Comparison of ENCODE assay signal across 15 cellular contexts in the genomic region with DNA sequence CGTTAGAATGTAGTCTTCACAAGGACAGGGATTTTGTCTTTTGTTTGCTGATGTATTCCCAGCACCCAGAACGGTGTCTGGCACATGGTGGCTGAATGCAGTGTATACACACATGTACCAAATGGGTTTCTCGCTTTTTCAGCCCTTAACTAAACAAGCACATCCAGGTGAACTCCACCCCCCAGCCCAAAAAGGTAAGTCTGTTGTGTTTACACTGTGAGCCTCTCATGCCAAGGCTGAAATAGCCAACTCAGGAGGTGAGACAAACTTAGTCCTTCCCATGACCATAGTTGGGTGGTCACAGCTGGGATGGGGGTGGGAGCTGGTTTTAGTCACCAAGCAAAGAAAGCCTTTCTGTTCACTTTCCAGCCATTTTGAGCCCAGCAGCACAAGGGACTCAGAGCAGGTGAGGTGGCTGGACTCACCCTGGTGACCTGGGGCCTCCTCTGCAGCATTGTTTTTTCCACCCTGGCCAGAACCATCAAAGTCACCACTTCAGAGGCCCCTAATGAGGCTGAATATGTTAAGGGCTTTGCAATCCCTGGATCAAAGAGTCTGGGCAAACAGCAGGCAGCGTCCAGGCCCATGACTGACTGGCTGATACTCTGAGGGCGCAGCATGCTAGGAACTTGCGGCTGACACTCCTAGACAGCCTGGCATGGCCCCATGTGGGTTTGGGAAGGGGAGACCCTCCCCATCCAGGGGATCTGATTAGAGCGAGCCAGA. TPM values are rescaled to one million over a fixed set of nuclear protein-coding genes. Genes with fewer than 3 reads are reported as not detected.
DNase-seq lines count a peak whose midpoint lies in the region; ATAC-seq and TF ChIP-seq lines count a peak whose summit lies in the region.
"Had no signal": no experiment of that assay in that cellular context is flagged by ENCODE, and none has a peak within 500 bp of the region (broad histone marks: within the 10 kb centered on the region; RNA-seq: fewer than 3 reads in every experiment).

No MANE protein-coding gene starts in this region.

- TF ChIP-seq RAD21 in IMR-90 (IDR thresholded peaks at IDR 0.05; ENCODE audit: low read length), result no peak

- in situ Hi-C loops in IMR-90 (cut with MboI; ENCODE audit: low sequenced_read_pairs), result no loop called here

- H3K9ac ChIP-seq in BLaER1, result peak overlapping the region; percentile 33; the same call in 1 of the 2 replicates
- H3K9ac ChIP-seq in IMR-90 (ENCODE audit: low read depth, low read length), result no peak overlapping the region

- intact Hi-C loops in IMR-90 (cut with micrococcal nuclease), result no loop called here
- intact Hi-C loops in esophagus muscularis mucosa (cut with DNase I), result no loop called here

- no peaks in the 10 kb centered on the region for H3K36me3 ChIP-seq in BLaER1
- peaks cover 9% of the 10 kb centered on the region for H3K36me3 ChIP-seq in IMR-90 (ENCODE audit: control insufficient read depth, insufficient read depth, low read length)
- peaks cover 10 to 28% (median 24%) of the 10 kb centered on the region in 4 donors for H3K36me3 ChIP-seq in esophagus muscularis mucosa
- H3K36me3 ChIP-seq in BE2C, result no peaks in the 10 kb centered on the region

- CTCF ChIA-PET in IMR-90 (lab: Yijun Ruan, JAX), result interaction anchor here (1.3 kb wide), 1 partner anchor 37 kb away, joined by 3 read pairs; no protein-coding TSS in a partner anchor

- WGBS in IMR-90 (ENCODE audit: extremely low coverage in 2 of 2, insufficient read length in 1 of 2), 2 experiments, result no CpG with 5 or more reads among the region's 7 CpGs
- 68% methylated on average over 6 of the region's 7 CpGs for WGBS in esophagus muscularis mucosa

- H2BK20ac ChIP-seq in IMR-90 (ENCODE audit: low read depth, low read length), result no peak overlapping the region

- TF ChIP-seq POLR2A in IMR-90 (IDR thresholded peaks at IDR 0.05; ENCODE audit: low read depth, low read length) (no peak), esophagus muscularis mucosa (IDR thresholded peaks at IDR 0.05; ENCODE audit: low read depth) (no peak)

- TF ChIP-seq EP300 in esophagus muscularis mucosa (IDR thresholded peaks at IDR 0.05), result no peak

- peaks cover 18 to 78% of the 10 kb centered on the region in 2 experiments; a peak in 3 of 4 replicates for H3K79me1 ChIP-seq in IMR-90 (ENCODE audit: low read depth in 1 of 2, low read length in 2 of 2)

- H4K5ac ChIP-seq in IMR-90 (ENCODE audit: low read depth, low read length), result no peak overlapping the region

- peak overlapping the region in 1 of 2 experiments; percentile 9; a peak in 1 of 4 replicates for H4K8ac ChIP-seq in IMR-90 (ENCODE audit: low read depth in 2 of 2, low read length in 2 of 2)

- H2BK15ac ChIP-seq in IMR-90 (ENCODE audit: low read depth, low read length), result no peak overlapping the region

- H4K20me1 ChIP-seq in BLaER1 (no peaks in the 10 kb centered on the region), IMR-90 (ENCODE audit: insufficient read depth, low read length) (peaks cover 7% of the 10 kb centered on the region; the same call in 1 of the 2 replicates)

- no peak overlapping the region for H3K23ac ChIP-seq in IMR-90 (ENCODE audit: low read depth, low read length)

- no peak overlapping the region for H2BK5ac ChIP-seq in IMR-90 (ENCODE audit: low read depth, low read length, poor library complexity, severe bottlenecking)

- H3K27ac Mint-ChIP-seq in neural crest cell (ENCODE audit: unreplicated experiment), result peak overlapping the region; percentile 93
- H3K27ac Mint-ChIP-seq in stimulated activated memory B cell treated with anti-CD40 and anti-IgM and Interleukin-4, amounts not matched to agents 10 μg/mL and 1 μg/mL and 100 μg/mL, for 72 hours, result no peak overlapping the region

- H3K27me3 ChIP-seq in BLaER1, result no peaks in the 10 kb centered on the region
- H3K27me3 ChIP-seq in IMR-90 (ENCODE audit: control insufficient read depth, insufficient read depth, low read length), result no peaks in the 10 kb centered on the region
- no peaks in the 10 kb centered on the region for H3K27me3 ChIP-seq in esophagus muscularis mucosa
- H3K27me3 ChIP-seq in BE2C, result no peaks in the 10 kb centered on the region

- H3K36me3 Mint-ChIP-seq in neural crest cell (ENCODE audit: low read depth), result no peaks in the 10 kb centered on the region
- H3K36me3 Mint-ChIP-seq in stimulated activated memory B cell treated with anti-CD40 and anti-IgM and Interleukin-4, amounts not matched to agents 10 μg/mL and 1 μg/mL and 100 μg/mL, for 72 hours, result no peaks in the 10 kb centered on the region

- H2BK120ac ChIP-seq in IMR-90 (ENCODE audit: low read depth, low read length), result peak overlapping the region; percentile 16; the same call in 1 of the 2 replicates

- no peak overlapping the region for H3K56ac ChIP-seq in IMR-90 (ENCODE audit: extremely low read depth, insufficient read depth, low read length)

- no peak overlapping the region for H3K18ac ChIP-seq in IMR-90 (ENCODE audit: low read depth, low read length)

- H3K9me3 Mint-ChIP-seq in neural crest cell, result no peaks in the 10 kb centered on the region
- H3K9me3 Mint-ChIP-seq in stimulated activated memory B cell treated with anti-CD40 and anti-IgM and Interleukin-4, amounts not matched to agents 10 μg/mL and 1 μg/mL and 100 μg/mL, for 72 hours, result no peaks in the 10 kb centered on the region

- H4K91ac ChIP-seq in IMR-90 (ENCODE audit: insufficient read depth, low read depth, low read length), result 0 out of 2 replicates have a peak overlapping the region, but pooled peaks have one; percentile 7

- peaks cover 92% of the 10 kb centered on the region for H3K4me1 ChIP-seq in BLaER1
- peaks cover 35% of the 10 kb centered on the region for H3K4me1 ChIP-seq in IMR-90 (ENCODE audit: control insufficient read depth, insufficient read depth, low read length)
- H3K4me1 ChIP-seq in esophagus muscularis mucosa, result peaks cover 74 to 100% (median 100%) of the 10 kb centered on the region in 4 donors
- no peaks in the 10 kb centered on the region for H3K4me1 ChIP-seq in BE2C

- peaks cover 5% of the 10 kb centered on the region for H3K27me3 Mint-ChIP-seq in neural crest cell (ENCODE audit: low read depth)
- no peaks in the 10 kb centered on the region for H3K27me3 Mint-ChIP-seq in stimulated activated memory B cell treated with anti-CD40 and anti-IgM and Interleukin-4, amounts not matched to agents 10 μg/mL and 1 μg/mL and 100 μg/mL, for 72 hours

- dilution Hi-C loops in IMR-90 (cut with HindIII; ENCODE audit: low sequenced_read_pairs, unreplicated experiment), result no loop called here

- H2AK9ac ChIP-seq in IMR-90 (replicated peaks; ENCODE audit: low read depth, low read length, poor library complexity), result peak overlapping the region; percentile 47

- POLR2A ChIA-PET in IMR-90 (lab: Charles Lee; ENCODE audit: unreplicated experiment), result interaction anchor here (0.6 kb wide), 1 partner anchor 296 kb away, joined by 7 read pairs; no protein-coding TSS in a partner anchor

- DNase-seq in IMR-90 (no peak), esophagus muscularis mucosa (ENCODE audit: extremely low spot score) (no peak), neural crest cell (ENCODE audit: low read depth, low spot score) (no peak), hypothalamus (lab: John Stamatoyannopoulos, UW) (no peak), BE2C (no peak)
- DNase-seq: activated CD4-positive, CD25-positive, alpha-beta regulatory T cell; activated T-cell treated with anti-CD3 and anti-CD28 coated beads, Interleukin-2, amount 50 U/mL, for 1 hour; dermis blood vessel endothelial cell; PC-9 had no signal

- ATAC-seq in IMR-90 (ENCODE audit: low read depth) (no peak), GM18858 (IDR thresholded peaks at IDR 0.05; ENCODE audit: unreplicated experiment) (no peak)
- ATAC-seq in stimulated activated memory B cell treated with anti-CD40 and anti-IgM and Interleukin-4, amounts not matched to agents 10 μg/mL and 1 μg/mL and 100 μg/mL, for 72 hours, result no peak
- ATAC-seq: GM12878, left lobe of liver had no signal

- H3K4me3 Mint-ChIP-seq in neural crest cell, result peak overlapping the region; percentile 82
- no peak overlapping the region for H3K4me3 Mint-ChIP-seq in stimulated activated memory B cell treated with anti-CD40 and anti-IgM and Interleukin-4, amounts not matched to agents 10 μg/mL and 1 μg/mL and 100 μg/mL, for 72 hours

- H3K4me2 ChIP-seq in BLaER1 (peak overlapping the region; percentile 84), IMR-90 (ENCODE audit: low read depth, low read length) (no peak overlapping the region)
- H3K4me2 ChIP-seq: PC-9 had no signal

- 0 out of 2 replicates have a peak overlapping the region, but pooled peaks have one; percentile 40 for H3K14ac ChIP-seq in IMR-90 (replicated peaks; ENCODE audit: low read depth, low read length)

- no peak overlapping the region for H2AFZ ChIP-seq in IMR-90 (replicated peaks; ENCODE audit: low read length, poor library complexity)
- H2AFZ ChIP-seq: PC-9 had no signal

- H2AK5ac ChIP-seq in IMR-90 (ENCODE audit: low read depth, low read length), result peak overlapping the region; percentile 40; the same call in 1 of the 2 replicates

- H3K27ac ChIP-seq in BLaER1 (peak overlapping the region; percentile 65), IMR-90 (ENCODE audit: insufficient read depth, low read length) (no peak overlapping the region), esophagus muscularis mucosa (replicated peaks in 1 of 4) (peak overlapping the region; percentile 93 to 97 (median 95))
- H3K27ac ChIP-seq: PC-9 had no signal

- peaks cover 35% of the 10 kb centered on the region for H3K9me1 ChIP-seq in IMR-90 (ENCODE audit: insufficient read depth, low read length)

- TF ChIP-seq CTCF in IMR-90 (conservative IDR thresholded peaks at IDR 0.05; ENCODE audit: low read depth, low read length) (no peak), esophagus muscularis mucosa (IDR thresholded peaks at IDR 0.05) (no peak), neural crest cell (conservative IDR thresholded peaks at IDR 0.05) (no peak), BE2C (IDR thresholded peaks at IDR 0.05; ENCODE audit: low read depth, low read length) (no peak)

- BruUV-seq in IMR-90 (replicated peaks; lab: Mats Ljungman, UMichigan), result no TSS peak

- H3K9me3 ChIP-seq in BLaER1 (no peaks in the 10 kb centered on the region), IMR-90 (ENCODE audit: control insufficient read depth, insufficient read depth, low read length) (no peaks in the 10 kb centered on the region), esophagus muscularis mucosa (no peaks in the 10 kb centered on the region), BE2C (no peaks in the 10 kb centered on the region)

- H3K4me3 ChIP-seq in BLaER1, result no peak overlapping the region
- H3K4me3 ChIP-seq in IMR-90 (ENCODE audit: insufficient read depth, low read depth, low read length), result no peak overlapping the region
- no peak overlapping the region for H3K4me3 ChIP-seq in esophagus muscularis mucosa
- H3K4me3 ChIP-seq in BE2C (ENCODE audit: low read depth, low read length), result no peak overlapping the region
- H3K4me3 ChIP-seq: GM12878, PC-9 had no signal

- H3K4ac ChIP-seq in IMR-90 (ENCODE audit: low read depth, low read length), result peak overlapping the region; percentile 19; the same call in 1 of the 2 replicates

- peaks cover 66% of the 10 kb centered on the region for H3K4me1 Mint-ChIP-seq in neural crest cell
- H3K4me1 Mint-ChIP-seq in stimulated activated memory B cell treated with anti-CD40 and anti-IgM and Interleukin-4, amounts not matched to agents 10 μg/mL and 1 μg/mL and 100 μg/mL, for 72 hours, result peaks cover 11% of the 10 kb centered on the region

RNA-seq across cellular contexts. Expression of gene TENT5B, which starts 8.7 kb away (rescaled TPM):
- 11.1 and 11.7 TPM in 2 replicates for total RNA-seq in IMR-90 (2012; rRNA removed)
- 7.3 and 8.2 TPM in 2 replicates for polyA plus RNA-seq in IMR-90 (2012; rRNA removed)
- polyA plus RNA-seq in IMR-90 (2012; cell fraction: cytosol; rRNA removed), result 7.3 and 9.8 TPM in 2 replicates
- polyA plus RNA-seq in IMR-90 (2012; cell fraction: nucleus; rRNA removed; ENCODE audit: low replicate concordance), result 1.8 and 6.6 TPM in 2 replicates
- 100 to 1,000 TPM; 168 to 299 (median 239) TPM for total RNA-seq in esophagus muscularis mucosa
- total RNA-seq in neural crest cell, result 10.1 and 11.0 TPM in 2 replicates
- polyA plus RNA-seq in BE2C (2012; ENCODE audit: insufficient read depth, insufficient read length, low read depth), result 0.25 TPM
- total RNA-seq: frontal cortex had no signal

RNA-seq across cellular contexts. Expression of gene TRNP1, which starts 10.4 kb away (rescaled TPM):
- total RNA-seq in IMR-90 (2012; rRNA removed) (68.6 and 91.6 TPM in 2 replicates), esophagus muscularis mucosa (10 to 100 TPM; 33.6 to 50.3 (median 41.5) TPM), neural crest cell (16.7 and 18.7 TPM in 2 replicates)
- 63.3 and 76.8 TPM in 2 replicates for polyA plus RNA-seq in IMR-90 (2012; rRNA removed)
- 157 and 222 TPM in 2 replicates for polyA plus RNA-seq in IMR-90 (2012; cell fraction: cytosol; rRNA removed)
- 65.3 and 116 TPM in 2 replicates for polyA plus RNA-seq in IMR-90 (2012; cell fraction: nucleus; rRNA removed; ENCODE audit: low replicate concordance)
- polyA plus RNA-seq in BE2C (2012; ENCODE audit: insufficient read depth, insufficient read length, low read depth), result 0.37 TPM
- polyA plus RNA-seq: GM12878 had no signal

RNA-seq across cellular contexts. Expression of gene KDF1, which starts 43.6 kb away (rescaled TPM):
- total RNA-seq in IMR-90 (2012; rRNA removed), result not detected in 2 replicates
- not detected in 2 replicates for polyA plus RNA-seq in IMR-90 (2012; rRNA removed)
- not detected in 2 replicates for polyA plus RNA-seq in IMR-90 (2012; cell fraction: cytosol; rRNA removed)
- polyA plus RNA-seq in IMR-90 (2012; cell fraction: nucleus; rRNA removed; ENCODE audit: low replicate concordance), result 0.07 TPM in 1 of 2 replicates, not detected in the other
- total RNA-seq in esophagus muscularis mucosa, result under 1 TPM in 2 of 4 donors, not detected in 2; 0.33 to 0.42 TPM
- not detected in 2 replicates for total RNA-seq in neural crest cell
- polyA plus RNA-seq in BE2C (2012; ENCODE audit: insufficient read depth, insufficient read length, low read depth), result not detected
- total RNA-seq: dermis blood vessel endothelial cell, frontal cortex, GM12878 had no signal

Comparison
In these comparisons a context has a peak if more than half of its experiments do, and no peak if none do; other contexts are left out.
1. RNA of gene TENT5B, which starts 8.7 kb away (total RNA-seq): 168 to 299 TPM in esophagus muscularis mucosa; 11.1 to 11.7 TPM in IMR-90 and 10.1 to 11.0 TPM in neural crest cell; every median in the first group is over 10 times any median in the second.